ENCODE assay signal across 8 cellular contexts in the genomic region with DNA sequence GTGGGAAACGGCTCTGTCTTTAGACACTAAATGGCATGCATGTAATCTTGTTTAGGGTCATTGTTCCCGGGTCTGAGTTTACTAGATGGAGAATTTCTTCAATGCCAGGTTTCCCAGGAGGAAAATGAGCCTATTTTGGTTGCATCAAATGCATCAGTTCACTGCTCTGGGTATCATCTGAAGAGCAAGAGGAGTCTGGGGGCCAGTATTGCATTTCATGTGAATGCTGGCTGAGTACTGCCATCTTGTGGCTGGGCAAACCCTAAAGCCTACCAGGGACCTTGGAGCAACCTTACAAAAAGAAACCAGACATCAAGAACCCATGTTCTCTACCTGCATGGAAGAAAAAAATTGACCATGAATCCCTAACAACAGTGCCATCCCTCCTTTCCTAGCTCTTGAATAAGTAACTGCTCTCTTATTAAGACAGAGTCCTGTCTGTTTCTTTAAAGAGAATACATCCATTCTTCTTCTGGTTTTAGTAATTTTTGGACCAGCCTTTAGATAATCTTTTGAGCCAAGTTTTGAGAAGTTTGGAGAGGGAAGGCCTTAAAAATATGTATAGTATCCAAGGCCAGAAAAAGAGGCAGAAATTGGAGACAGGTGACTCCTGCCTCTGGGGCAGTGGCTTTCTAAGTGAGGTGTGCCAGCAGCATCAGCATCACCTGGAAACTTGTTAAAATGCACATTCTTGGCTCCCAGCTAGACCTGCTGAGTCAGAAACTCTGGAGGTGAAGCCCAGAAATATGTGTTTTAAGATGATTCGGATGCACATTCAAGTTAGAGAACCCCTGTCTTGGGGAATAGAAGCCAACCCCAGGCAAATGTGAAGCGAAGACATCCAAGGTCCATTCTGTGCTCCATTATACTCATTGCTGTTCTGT.
DNase-seq lines count a peak whose midpoint lies in the region; ATAC-seq and TF ChIP-seq lines count a peak whose summit lies in the region.

No MANE protein-coding gene starts in this region.

- no peaks in the 10 kb centered on the region for H4K20me1 ChIP-seq in DND-41 (ENCODE audit: insufficient read depth, low read length)

- H3K36me3 ChIP-seq in DND-41 (ENCODE audit: insufficient read depth, low read length) (no peaks in the 10 kb centered on the region), sigmoid colon (no peaks in the 10 kb centered on the region)

- H3K4me3 ChIP-seq in DND-41 (ENCODE audit: low read depth in 1 of 2, low read length in 2 of 2) (no peak overlapping the region), sigmoid colon (no peak overlapping the region)

- no peak for TF ChIP-seq EP300 in sigmoid colon (IDR thresholded peaks at IDR 0.05)

- H2AFZ ChIP-seq in DND-41 (ENCODE audit: low read depth, low read length) = no peak overlapping the region

- peaks cover 79% of the 10 kb centered on the region for H3K4me1 ChIP-seq in DND-41 (ENCODE audit: insufficient read depth, low read length)
- H3K4me1 ChIP-seq in sigmoid colon = no peaks in the 10 kb centered on the region

- H3K9ac ChIP-seq in DND-41 (ENCODE audit: low read depth, low read length) = no peak overlapping the region

- H3K27me3 ChIP-seq in DND-41 (ENCODE audit: insufficient read depth, low read length, poor library complexity) = no peaks in the 10 kb centered on the region
- no peaks in the 10 kb centered on the region for H3K27me3 ChIP-seq in sigmoid colon

- ATAC-seq in DND-41 (ENCODE audit: insufficient read depth, low read depth) (peak; percentile 57), GM21619 (IDR thresholded peaks at IDR 0.05; ENCODE audit: unreplicated experiment) (no peak)

- H3K79me2 ChIP-seq in DND-41 (ENCODE audit: insufficient read depth, low read length) = no peaks in the 10 kb centered on the region

- 51 to 63% methylated on average over 4 of the region's 4 CpGs for WGBS in sigmoid colon, 2 donors

- TF ChIP-seq POLR2A in sigmoid colon (IDR thresholded peaks at IDR 0.05) = no peak

- H3K27ac ChIP-seq in DND-41 (ENCODE audit: low read length) (peak overlapping the region; percentile 58), sigmoid colon (no peak overlapping the region)

- H3K9me3 ChIP-seq in DND-41 (ENCODE audit: insufficient read depth, low read length, severe bottlenecking) (no peaks in the 10 kb centered on the region), sigmoid colon (no peaks in the 10 kb centered on the region)

- DNase-seq in DND-41 (peak; percentile 82), KBM-7 (peak; percentile 75), RKO (ENCODE audit: low spot score) (peak; percentile 55), head of caudate nucleus (peak; percentile 21 to 85 (median 70)), sigmoid colon (no peak), GM19238 (ENCODE audit: insufficient read length, low spot score) (no peak)
- peak; percentile 65 for DNase-seq in activated effector memory CD4-positive, alpha-beta T cell treated with Interleukin-2 at 50 U/mL for 16 hours

- in situ Hi-C loops in KBM-7 (cut with MboI; ENCODE audit: low pct_unique_long_range_greater_than_20kb, low sequenced_read_pairs) = no loop called here

- H3K4me2 ChIP-seq in DND-41 (ENCODE audit: insufficient read depth, low read length) = no peak overlapping the region

- TF ChIP-seq CTCF in DND-41 (IDR thresholded peaks at IDR 0.05; ENCODE audit: borderline replicate concordance, extremely low read depth, low read length, poor library complexity, severe bottlenecking) (peak; percentile 96), sigmoid colon (IDR thresholded peaks at IDR 0.05) (peak; percentile 18 to 60 (median 40))

- intact Hi-C loops in head of caudate nucleus (cut with DNase I) = no loop called here
- intact Hi-C loops in sigmoid colon (cut with DNase I) = loop anchor here (2.0 kb wide), 1 partner anchor 462 kb away; no protein-coding TSS in a partner anchor

Comparison
In these comparisons a context has a peak if more than half of its experiments do, and no peak if none do; other contexts are left out.
1. DNase-seq: peak in DND-41 (single experiment), KBM-7 (single experiment), RKO (single experiment), activated effector memory CD4-positive, alpha-beta T cell treated with Interleukin-2 at 50 U/mL for 16 hours (single experiment) and head of caudate nucleus (42 of 42); none in sigmoid colon (single experiment) and GM19238 (single experiment).